In the genomic region with DNA sequence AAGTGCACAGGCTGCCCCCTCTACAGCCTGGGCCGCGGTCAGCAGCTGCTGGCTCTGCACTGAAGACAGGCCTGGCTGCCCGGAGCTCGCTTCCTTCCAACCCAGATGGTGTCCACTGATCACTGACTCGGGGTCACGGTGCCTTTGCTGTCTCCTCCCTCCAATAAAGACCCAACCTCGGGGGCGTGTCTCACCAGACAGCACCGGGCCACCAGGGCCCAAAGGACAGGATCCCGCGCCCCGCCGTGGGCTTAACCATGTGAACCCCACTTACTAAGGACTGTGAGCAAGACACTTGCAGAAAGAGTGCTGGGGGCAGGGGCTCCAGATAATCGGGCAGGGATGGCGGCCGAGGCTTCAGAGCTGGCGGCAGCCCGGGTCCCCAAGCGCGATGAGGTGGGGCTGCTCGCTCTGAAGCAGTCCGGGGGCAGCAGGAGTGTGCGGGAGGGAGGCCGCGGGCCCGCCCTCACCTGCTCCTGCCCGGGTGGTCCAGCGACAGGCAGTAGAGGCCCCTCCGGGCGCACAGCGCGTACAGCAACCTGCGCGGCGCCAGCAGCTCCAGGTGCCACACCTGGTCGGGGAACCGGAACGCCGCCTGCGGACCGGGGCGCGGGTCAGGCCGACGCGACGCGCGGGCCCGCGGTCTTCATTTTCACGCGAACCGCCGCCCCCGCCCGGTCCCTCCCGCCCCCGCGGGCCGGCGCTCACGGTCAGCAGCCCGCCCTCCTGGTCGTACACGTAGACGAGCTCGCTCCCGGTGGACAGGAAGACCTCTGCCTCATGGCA, we compare ENCODE assay signal across 8 cellular contexts. TPM values are rescaled to one million over a fixed set of nuclear protein-coding genes. Genes with fewer than 3 reads are reported as not detected.
DNase-seq lines count a peak whose midpoint lies in the region; TF ChIP-seq lines count a peak whose summit lies in the region.

No MANE protein-coding gene starts in this region.

- H3K9me3 Mint-ChIP-seq in endodermal cell, result no peaks in the 10 kb centered on the region

- H3K4me1 Mint-ChIP-seq in endodermal cell, result peaks cover 10% of the 10 kb centered on the region

- no peaks in the 10 kb centered on the region for H3K27me3 Mint-ChIP-seq in endodermal cell (ENCODE audit: insufficient read depth)

- H3K9me3 ChIP-seq in SJCRH30 (replicated peaks) (no peaks in the 10 kb centered on the region), endodermal cell (ENCODE audit: control insufficient read depth, low read length) (no peaks in the 10 kb centered on the region), muscle layer of duodenum (ENCODE audit: control insufficient read depth in 1 of 2, low read length in 2 of 2) (no peaks in the 10 kb centered on the region)

- peaks cover 32% of the 10 kb centered on the region for H3K36me3 ChIP-seq in SJCRH30
- peaks cover 22% of the 10 kb centered on the region for H3K36me3 ChIP-seq in endodermal cell (ENCODE audit: control insufficient read depth, insufficient read depth, low read length)
- peaks cover 12 to 39% of the 10 kb centered on the region in 2 donors for H3K36me3 ChIP-seq in muscle layer of duodenum (ENCODE audit: control insufficient read depth in 1 of 2, insufficient read depth in 2 of 2, low read length in 2 of 2)

- peak overlapping the region; percentile 83 for H3K4me3 ChIP-seq in SJCRH30
- H3K4me3 ChIP-seq in endodermal cell (ENCODE audit: low read length), result peak overlapping the region; percentile 95
- H3K4me3 ChIP-seq in muscle layer of duodenum (ENCODE audit: low read depth in 1 of 2, low read length in 2 of 2), result peak overlapping the region; percentile 73 to 95

- H3K27me3 ChIP-seq in SJCRH30, result no peaks in the 10 kb centered on the region
- H3K27me3 ChIP-seq in endodermal cell (ENCODE audit: control insufficient read depth, insufficient read depth, low read length, poor library complexity, severe bottlenecking), result no peaks in the 10 kb centered on the region
- no peaks in the 10 kb centered on the region for H3K27me3 ChIP-seq in muscle layer of duodenum (ENCODE audit: low read depth, low read length)

- 5 to 11% methylated on average over 30 to 69 of the region's 69 CpGs for WGBS in endodermal cell (ENCODE audit: insufficient coverage in 1 of 2, insufficient read length in 1 of 2), 2 experiments

- peak overlapping the region; percentile 62 for H3K9ac ChIP-seq in endodermal cell (ENCODE audit: extremely low read depth, low read length, poor library complexity, severe bottlenecking)

- TF ChIP-seq CTCF in endodermal cell (conservative IDR thresholded peaks at IDR 0.05), result no peak

- H3K4me1 ChIP-seq in SJCRH30 (peaks cover 9% of the 10 kb centered on the region; the same call in 1 of the 2 replicates), endodermal cell (ENCODE audit: control insufficient read depth, insufficient read depth, low read length) (peaks cover 3% of the 10 kb centered on the region), muscle layer of duodenum (ENCODE audit: control insufficient read depth in 1 of 2, insufficient read depth in 2 of 2, low read length in 2 of 2) (peaks cover 9 to 21% of the 10 kb centered on the region in 2 donors)

- DNase-seq in COLO668 (lab: John Stamatoyannopoulos, UW; ENCODE audit: unreplicated experiment) (peak; percentile 45), HCEC 1CT (peak; percentile 30), SJCRH30 (peak; percentile 80 to 81), endodermal cell (peak; percentile 71), NCI-H69 (lab: John Stamatoyannopoulos, UW) (no peak), RPMI8226 (no peak)
- no peak for DNase-seq in stimulated activated CD4-positive, alpha-beta T cell treated with anti-CD3 and anti-CD28 coated beads, Interleukin-1b, Interleukin-23, amount 100 ng/mL, for 48 hours

- H3K27ac ChIP-seq in SJCRH30 (peak overlapping the region; percentile 4; the same call in 1 of the 2 replicates), endodermal cell (ENCODE audit: low read depth, low read length) (no peak overlapping the region), muscle layer of duodenum (ENCODE audit: low read length) (no peak overlapping the region)

- H3K4me3 Mint-ChIP-seq in endodermal cell, result peak overlapping the region; percentile 79

- peak overlapping the region; percentile 48 for H3K27ac Mint-ChIP-seq in endodermal cell

- peaks cover 30% of the 10 kb centered on the region for H3K36me3 Mint-ChIP-seq in endodermal cell (ENCODE audit: low read depth)

RNA-seq across cellular contexts. Expression of a gene that starts 0.5 kb away (rescaled TPM):
- 52.3 and 60.7 TPM in 2 replicates for total RNA-seq in SJCRH30 (2014; rRNA removed; shearing (Covaris generic))
- total RNA-seq in endodermal cell, result 10 to 100 TPM; 34.5 to 39.5 TPM
- polyA plus RNA-seq in endodermal cell (2013, experiment 1 of 2), result 25.9 TPM
- 24.1 TPM for polyA plus RNA-seq in endodermal cell (2013, experiment 2 of 2)

RNA-seq across cellular contexts. Expression of a gene that starts 23.5 kb away (rescaled TPM):
- 0.43 and 0.61 TPM in 2 replicates for total RNA-seq in SJCRH30 (2014; rRNA removed; shearing (Covaris generic))
- total RNA-seq in endodermal cell, result 1 to 10 TPM; 1.0 to 1.8 TPM
- polyA plus RNA-seq in endodermal cell (2013, experiment 1 of 2), result 0.50 TPM
- polyA plus RNA-seq in endodermal cell (2013, experiment 2 of 2), result 0.46 TPM

RNA-seq across cellular contexts. Expression of a gene that starts 39.1 kb away (rescaled TPM):
- total RNA-seq in SJCRH30 (2014; rRNA removed; shearing (Covaris generic)), result 2,768 and 3,121 TPM in 2 replicates
- total RNA-seq in endodermal cell, result 1,000 to 10,000 TPM; 4,461 to 5,616 TPM
- 4,463 TPM for polyA plus RNA-seq in endodermal cell (2013, experiment 1 of 2)
- polyA plus RNA-seq in endodermal cell (2013, experiment 2 of 2), result 3,951 TPM

Comparison
In these comparisons a context has a peak if more than half of its experiments do, and no peak if none do; other contexts are left out.
1. DNase-seq: peak in COLO668 (single experiment), HCEC 1CT (single experiment), SJCRH30 (2 of 2) and endodermal cell (single experiment); none in NCI-H69 (single experiment), RPMI8226 (single experiment) and stimulated activated CD4-positive, alpha-beta T cell treated with anti-CD3 and anti-CD28 coated beads, Interleukin-1b, Interleukin-23, amount 100 ng/mL, for 48 hours (single experiment).
2. Peak in every context shown above with its lines, with median percentiles within 50 percentile points of each other: H3K4me3 ChIP-seq.